In genomic region chr2:131335319-131335718, GRCh38 we compare ENCODE assay signal across 8 cellular contexts. TPM values are rescaled to one million over a fixed set of nuclear protein-coding genes. Genes with fewer than 3 reads are reported as not detected.
A peak's percentile ranks its signal among the peaks of the same experiment; 100 is the strongest.
DNase-seq lines count a peak whose midpoint lies in the region; ATAC-seq and TF ChIP-seq lines count a peak whose summit lies in the region.
"Not testable (repeated sequence)": the region's sequence is repeated elsewhere in the genome, so short reads cannot be mapped to it uniquely, and the experiment has no call there.
"Had no signal": no experiment of that assay in that cellular context is flagged by ENCODE, and none has a peak within 500 bp of the region (broad histone marks: within the 10 kb centered on the region; RNA-seq: fewer than 3 reads in every experiment).

No MANE protein-coding gene starts in this region.

- peaks cover 18% of the 10 kb centered on the region for H3K27me3 Mint-ChIP-seq in osteocyte (ENCODE audit: unreplicated experiment)

- not testable (repeated sequence) for H3K27ac Mint-ChIP-seq in osteocyte (ENCODE audit: unreplicated experiment)

- H3K4me3 Mint-ChIP-seq in osteocyte (ENCODE audit: unreplicated experiment): not testable (repeated sequence)

- peak; percentile 51 for DNase-seq in ELR (ENCODE audit: low read depth)
- DNase-seq in M059J (ENCODE audit: low read depth): peak; percentile 24
- peak; percentile 7 for DNase-seq in NCI-H82 treated with DMSO at 0.1 percent for 48 hours (lab: John Stamatoyannopoulos, UW; ENCODE audit: unreplicated experiment)
- DNase-seq in activated CD4-positive, alpha-beta T cell treated with anti-CD3 and anti-CD28 coated beads for 48 hours: peak; percentile 28
- DNase-seq in cardiac fibroblast (ENCODE audit: low read depth in 2 of 2): peak; percentile 45 to 48
- peak; percentile 43 for DNase-seq in left ventricle myocardium superior
- not testable (repeated sequence) for DNase-seq in osteocyte (ENCODE audit: extremely low spot score, unreplicated experiment)

- H3K36me3 Mint-ChIP-seq in osteocyte (ENCODE audit: unreplicated experiment): not testable (repeated sequence)

- not testable (repeated sequence) for ATAC-seq in left ventricle myocardium superior

- not testable (repeated sequence) for H3K4me3 ChIP-seq in cardiac fibroblast (replicated peaks in 1 of 2; ENCODE audit: low read depth in 2 of 2, low read length in 2 of 2)

- not testable (repeated sequence) for H3K9me3 Mint-ChIP-seq in osteocyte (ENCODE audit: unreplicated experiment)

- TF ChIP-seq CTCF in cardiac fibroblast (IDR thresholded peaks at IDR 0.05; ENCODE audit: low read depth, low read length) (peak; percentile 17), osteocyte (IDR thresholded peaks at IDR 0.05) (peak; percentile 40)

- intact Hi-C loops in left ventricle myocardium superior (cut with micrococcal nuclease): not testable (repeated sequence)

- H3K4me1 Mint-ChIP-seq in osteocyte (ENCODE audit: unreplicated experiment): not testable (repeated sequence)

RNA-seq across cellular contexts. Expression of gene RAB6D, which starts 28.6 kb away (rescaled TPM):
- total RNA-seq in M059J (2014; rRNA removed; shearing (Covaris generic)): not detected in 2 replicates
- total RNA-seq in left ventricle myocardium superior: 0.07 TPM
- total RNA-seq in osteocyte: 0.10 TPM in 1 of 2 replicates, not detected in the other
- total RNA-seq: mononuclear cell had no signal
